6 cellular contexts compared by ENCODE assay signal in the genomic region with DNA sequence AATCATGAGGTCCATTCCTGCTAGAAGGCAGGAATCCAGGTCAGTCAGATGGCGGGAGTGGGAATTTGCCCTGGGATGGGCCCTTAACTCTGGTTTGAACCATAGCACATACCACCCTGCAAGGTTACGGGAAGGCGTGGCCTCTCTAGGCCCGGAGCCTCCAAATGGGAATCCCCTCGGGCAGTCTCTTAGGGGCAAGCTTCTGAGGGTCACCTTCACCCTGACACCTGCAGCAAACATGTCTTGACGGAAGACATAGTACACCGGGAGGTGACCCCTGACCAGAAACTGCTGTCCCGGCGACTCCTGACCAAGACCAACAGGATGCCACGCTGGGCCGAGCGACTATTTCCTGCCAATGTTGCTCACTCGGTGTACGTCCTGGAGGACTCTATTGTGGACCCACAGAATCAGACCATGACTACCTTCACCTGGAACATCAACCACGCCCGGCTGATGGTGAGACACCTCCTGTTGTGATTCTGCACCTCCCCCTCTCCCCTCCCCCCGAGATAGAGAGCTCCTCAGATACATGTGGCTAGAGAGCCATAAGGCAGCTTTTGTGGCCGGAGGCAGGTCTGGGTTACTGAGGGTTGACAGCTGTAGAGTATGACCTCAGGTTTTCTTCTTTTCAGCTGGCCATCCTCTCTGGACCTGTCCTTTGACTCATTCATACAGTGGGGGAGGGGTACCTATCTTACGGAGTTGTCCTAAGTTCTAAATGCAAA. TPM values are rescaled to one million over a fixed set of nuclear protein-coding genes. Genes with fewer than 3 reads are reported as not detected.
DNase-seq lines count a peak whose midpoint lies in the region; ATAC-seq, FAIRE-seq and TF ChIP-seq lines count a peak whose summit lies in the region.

No MANE protein-coding gene starts in this region.

- TF ChIP-seq CTCF in A549 (IDR thresholded peaks at IDR 0.05) (no peak), Loucy (conservative IDR thresholded peaks at IDR 0.05; ENCODE audit: low read length) (no peak), endothelial cell (IDR thresholded peaks at IDR 0.05; ENCODE audit: unreplicated experiment) (no peak)

- CTCF ChIA-PET in A549 (lab: Yijun Ruan, JAX), result interaction anchor here (0.9 to 6.3 kb wide), 5 partner anchors 12 to 191 kb away, joined by 3 to 40 read pairs (median 4); no protein-coding TSS in a partner anchor

- no peak for TF ChIP-seq RAD21 in A549 (conservative IDR thresholded peaks at IDR 0.05 in 1 of 2, IDR thresholded peaks at IDR 0.05 in 1 of 2)

- H3K79me2 ChIP-seq in Loucy (ENCODE audit: insufficient read depth, low read length), result peaks cover 63% of the 10 kb centered on the region

- H3K27me3 ChIP-seq in Loucy (ENCODE audit: insufficient read depth, low read length, poor library complexity, severe bottlenecking), result no peaks in the 10 kb centered on the region

- no peak for FAIRE-seq in A549 (lab: Jason Lieb, UNC)

- peaks cover 42% of the 10 kb centered on the region for H3K27me3 Mint-ChIP-seq in endothelial cell (ENCODE audit: unreplicated experiment)
- H3K27me3 Mint-ChIP-seq in stimulated activated memory B cell treated with anti-CD40 and anti-IgM and Interleukin-4, amounts not matched to agents 10 μg/mL and 1 μg/mL and 100 μg/mL, for 72 hours, result no peaks in the 10 kb centered on the region

- peak overlapping the region; percentile 95 to 96 for H3K27ac ChIP-seq in A549

- TF ChIP-seq POLR2A in A549 (IDR thresholded peaks at IDR 0.05; ENCODE audit: low read length), result no peak

- ATAC-seq in A549, result peak in 1 of 2 experiments; percentile 25; a peak in 2 of 6 replicates
- no peak for ATAC-seq in stimulated activated memory B cell treated with anti-CD40 and anti-IgM and Interleukin-4, amounts not matched to agents 10 μg/mL and 1 μg/mL and 100 μg/mL, for 72 hours
- no peak for ATAC-seq in HG02884 (IDR thresholded peaks at IDR 0.05; ENCODE audit: unreplicated experiment)

- 5% methylated on average over 13 of the region's 19 CpGs for WGBS in A549 (ENCODE audit: missing lambda C conversion rate)

- TF ChIP-seq EP300 in A549 (IDR thresholded peaks at IDR 0.05), result no peak

- peaks cover 15% of the 10 kb centered on the region for H4K20me1 ChIP-seq in Loucy (ENCODE audit: insufficient read depth, low read length, poor library complexity, severe bottlenecking)

- peak overlapping the region; percentile 98 for H3K4me3 Mint-ChIP-seq in endothelial cell (ENCODE audit: unreplicated experiment)
- H3K4me3 Mint-ChIP-seq in stimulated activated memory B cell treated with anti-CD40 and anti-IgM and Interleukin-4, amounts not matched to agents 10 μg/mL and 1 μg/mL and 100 μg/mL, for 72 hours, result peak overlapping the region; percentile 93

- H3K36me3 Mint-ChIP-seq in endothelial cell (ENCODE audit: low read depth, unreplicated experiment), result peaks cover 38% of the 10 kb centered on the region
- peaks cover 24% of the 10 kb centered on the region for H3K36me3 Mint-ChIP-seq in stimulated activated memory B cell treated with anti-CD40 and anti-IgM and Interleukin-4, amounts not matched to agents 10 μg/mL and 1 μg/mL and 100 μg/mL, for 72 hours

- H3K9me3 ChIP-seq in A549 (no peaks in the 10 kb centered on the region), Loucy (ENCODE audit: insufficient read depth, low read depth, low read length) (no peaks in the 10 kb centered on the region)

- H3K4me2 ChIP-seq in A549, result peak overlapping the region; percentile 99
- peak overlapping the region; percentile 81 for H3K4me2 ChIP-seq in Loucy (ENCODE audit: low read depth, low read length, poor library complexity, severe bottlenecking)

- peak overlapping the region; percentile 97 for H3K27ac Mint-ChIP-seq in endothelial cell (ENCODE audit: unreplicated experiment)
- H3K27ac Mint-ChIP-seq in stimulated activated memory B cell treated with anti-CD40 and anti-IgM and Interleukin-4, amounts not matched to agents 10 μg/mL and 1 μg/mL and 100 μg/mL, for 72 hours, result peak overlapping the region; percentile 87

- H3K4me1 ChIP-seq in A549, result peaks cover 42% of the 10 kb centered on the region
- peaks cover 25% of the 10 kb centered on the region for H3K4me1 ChIP-seq in Loucy (ENCODE audit: insufficient read depth, low read length, poor library complexity, severe bottlenecking)

- H2AFZ ChIP-seq in Loucy (ENCODE audit: low read length), result no peak overlapping the region

- POLR2A ChIA-PET in A549 (lab: Yijun Ruan, JAX), result interaction anchor here (0.6 kb wide), 2 partner anchors 170 to 191 kb away, joined by 4 to 5 read pairs; no protein-coding TSS in a partner anchor

- no peaks in the 10 kb centered on the region for H3F3A ChIP-seq in Loucy (ENCODE audit: low read depth)

- H3K9me3 Mint-ChIP-seq in endothelial cell (ENCODE audit: unreplicated experiment), result no peaks in the 10 kb centered on the region
- H3K9me3 Mint-ChIP-seq in stimulated activated memory B cell treated with anti-CD40 and anti-IgM and Interleukin-4, amounts not matched to agents 10 μg/mL and 1 μg/mL and 100 μg/mL, for 72 hours, result no peaks in the 10 kb centered on the region

- H3K4me3 ChIP-seq in A549 (peak overlapping the region; percentile 68), Loucy (ENCODE audit: low read length, poor library complexity, severe bottlenecking) (peak overlapping the region; percentile 87)

- peaks cover 56% of the 10 kb centered on the region for H3K4me1 Mint-ChIP-seq in endothelial cell (ENCODE audit: unreplicated experiment)
- H3K4me1 Mint-ChIP-seq in stimulated activated memory B cell treated with anti-CD40 and anti-IgM and Interleukin-4, amounts not matched to agents 10 μg/mL and 1 μg/mL and 100 μg/mL, for 72 hours, result peaks cover 93% of the 10 kb centered on the region

- DNase-seq in A549 (ENCODE audit: low read depth in 1 of 2, low spot score in 1 of 2), result no peak
- DNase-seq in endothelial cell (ENCODE audit: low spot score), result no peak
- DNase-seq in SHP77 (lab: John Stamatoyannopoulos, UW), result no peak

- H3K9ac ChIP-seq in Loucy (ENCODE audit: low read depth, low read length, poor library complexity, severe bottlenecking), result peak overlapping the region; percentile 89

- H3K9me2 ChIP-seq in Loucy (replicated peaks; ENCODE audit: low read depth, low read length), result no peaks in the 10 kb centered on the region

- H3K36me3 ChIP-seq in Loucy (ENCODE audit: insufficient read depth, low read length), result no peaks in the 10 kb centered on the region; the same call in 1 of the 2 replicates

TF ChIP-seq in A549, 52 proteins besides CTCF, POLR2A, EP300 and RAD21:
- no peak for TF ChIP-seq GATA3 (IDR thresholded peaks at IDR 0.05; ENCODE audit: borderline replicate concordance)
- peak; percentile 21 for TF ChIP-seq CHD2 (IDR thresholded peaks at IDR 0.05; ENCODE audit: low read length, partially characterized antibody)
TF ChIP-seq in A549: peak in this region for 1.

RNA-seq across cellular contexts. Expression of a gene that starts 1.0 kb away (rescaled TPM):
- polyA plus RNA-seq in A549 (2011; rRNA removed) (218 and 227 TPM in 2 replicates), A549 (2017; fragmentation: RNase III; extraction: RNeasy Plus Mini Kit Qiagen cat#74134 plus additional on column Dnase treatment) (234 to 268 TPM (median 250 TPM) in 3 replicates)
- 555 and 569 TPM in 2 replicates for polyA plus RNA-seq in A549 (2012; cell fraction: cytosol; rRNA removed)
- 295 and 331 TPM in 2 replicates for polyA plus RNA-seq in A549 (2012; cell fraction: nucleus; rRNA removed)
- polyA minus RNA-seq in A549 (2011; rRNA and poly(A)+ RNA removed), result 140 and 167 TPM in 2 replicates
- 198 TPM for total RNA-seq in endothelial cell (ENCODE audit: unreplicated experiment)

RNA-seq across cellular contexts. Expression of a gene that starts 1.0 kb away (rescaled TPM):
- polyA plus RNA-seq in A549 (2011; rRNA removed), result 31.2 and 31.3 TPM in 2 replicates
- 67.8 and 69.1 TPM in 2 replicates for polyA plus RNA-seq in A549 (2012; cell fraction: cytosol; rRNA removed)
- 136 and 139 TPM in 2 replicates for polyA plus RNA-seq in A549 (2012; cell fraction: nucleus; rRNA removed)
- polyA plus RNA-seq in A549 (2017; fragmentation: RNase III; extraction: RNeasy Plus Mini Kit Qiagen cat#74134 plus additional on column Dnase treatment), result 30.0 to 34.5 TPM (median 33.7 TPM) in 3 replicates
- polyA minus RNA-seq in A549 (2011; rRNA and poly(A)+ RNA removed), result 10.8 and 12.4 TPM in 2 replicates
- total RNA-seq in endothelial cell (ENCODE audit: unreplicated experiment), result 15.9 TPM

RNA-seq across cellular contexts. Expression of a gene that starts 7.1 kb away (rescaled TPM):
- 4.1 and 5.3 TPM in 2 replicates for polyA plus RNA-seq in A549 (2011; rRNA removed)
- polyA plus RNA-seq in A549 (2012; cell fraction: cytosol; rRNA removed), result 23.7 and 28.1 TPM in 2 replicates
- 66.4 and 71.5 TPM in 2 replicates for polyA plus RNA-seq in A549 (2012; cell fraction: nucleus; rRNA removed)
- 12.4 to 16.9 TPM (median 15.2 TPM) in 3 replicates for polyA plus RNA-seq in A549 (2017; fragmentation: RNase III; extraction: RNeasy Plus Mini Kit Qiagen cat#74134 plus additional on column Dnase treatment)
- 2.0 and 2.6 TPM in 2 replicates for polyA minus RNA-seq in A549 (2011; rRNA and poly(A)+ RNA removed)
- total RNA-seq in endothelial cell (ENCODE audit: unreplicated experiment), result 6.4 TPM

RNA-seq across cellular contexts. Expression of a gene that starts 46.9 kb away (rescaled TPM):
- polyA plus RNA-seq in A549 (2011; rRNA removed) (123 and 172 TPM in 2 replicates), A549 (2017; fragmentation: RNase III; extraction: RNeasy Plus Mini Kit Qiagen cat#74134 plus additional on column Dnase treatment) (207 to 222 TPM (median 210 TPM) in 3 replicates)
- polyA plus RNA-seq in A549 (2012; cell fraction: cytosol; rRNA removed), result 328 and 334 TPM in 2 replicates
- polyA plus RNA-seq in A549 (2012; cell fraction: nucleus; rRNA removed), result 418 and 431 TPM in 2 replicates
- 230 and 259 TPM in 2 replicates for polyA minus RNA-seq in A549 (2011; rRNA and poly(A)+ RNA removed)
- total RNA-seq in endothelial cell (ENCODE audit: unreplicated experiment), result 137 TPM

RNA-seq across cellular contexts. Expression of a gene that starts 53.2 kb away (rescaled TPM):
- polyA plus RNA-seq in A549 (2011; rRNA removed) (3.9 and 5.8 TPM in 2 replicates), A549 (2017; fragmentation: RNase III; extraction: RNeasy Plus Mini Kit Qiagen cat#74134 plus additional on column Dnase treatment) (5.2 to 8.4 TPM (median 6.4 TPM) in 3 replicates)
- polyA plus RNA-seq in A549 (2012; cell fraction: cytosol; rRNA removed), result 13.9 and 18.5 TPM in 2 replicates
- polyA plus RNA-seq in A549 (2012; cell fraction: nucleus; rRNA removed), result 16.1 and 18.7 TPM in 2 replicates
- polyA minus RNA-seq in A549 (2011; rRNA and poly(A)+ RNA removed), result 2.6 and 2.9 TPM in 2 replicates
- total RNA-seq in endothelial cell (ENCODE audit: unreplicated experiment), result 21.8 TPM
